9 cellular contexts compared by ENCODE assay signal in the genomic region with DNA sequence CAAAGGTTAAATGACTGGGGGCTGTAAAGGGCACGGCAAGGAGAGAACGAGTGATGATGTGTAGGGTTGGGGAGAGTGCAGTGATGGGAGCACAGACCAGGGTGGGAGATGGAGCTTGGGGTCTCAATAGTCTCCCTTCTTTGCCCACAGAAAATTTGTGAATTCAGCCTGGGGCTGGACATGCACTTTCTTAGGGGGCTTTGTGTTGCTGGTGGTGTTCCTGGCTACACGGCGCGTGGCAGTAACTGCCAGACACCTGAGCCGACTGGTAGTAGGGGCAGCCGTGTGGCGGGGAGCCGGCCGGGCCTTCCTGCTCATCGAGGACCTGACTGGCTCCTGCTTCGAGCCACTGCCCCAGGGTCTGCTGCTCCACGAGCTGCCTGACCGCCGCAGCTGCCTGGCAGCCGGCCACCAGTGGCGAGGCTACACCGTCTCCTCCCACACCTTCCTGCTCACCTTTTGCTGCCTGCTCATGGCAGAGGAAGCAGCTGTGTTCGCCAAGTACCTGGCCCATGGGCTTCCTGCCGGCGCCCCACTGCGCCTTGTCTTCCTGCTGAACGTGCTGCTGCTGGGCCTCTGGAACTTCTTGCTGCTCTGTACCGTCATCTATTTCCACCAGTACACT. TPM values are rescaled to one million over a fixed set of nuclear protein-coding genes. Genes with fewer than 3 reads are reported as not detected.
A peak's percentile ranks its signal among the peaks of the same experiment; 100 is the strongest.
DNase-seq lines count a peak whose midpoint lies in the region; ATAC-seq and TF ChIP-seq lines count a peak whose summit lies in the region.
"Had no signal": no experiment of that assay in that cellular context is flagged by ENCODE, and none has a peak within 500 bp of the region (broad histone marks: within the 10 kb centered on the region; RNA-seq: fewer than 3 reads in every experiment).

No MANE protein-coding gene starts in this region.

- H3K27ac Mint-ChIP-seq in natural killer cell treated with Interleukin-12 subunit alpha and Interleukin-12 subunit beta and Interleukin-15 and Interleukin-18, amount 100 ng/mL, for 72 hours, result no peak overlapping the region
- peak overlapping the region in 1 of 2 donors; percentile 20 for H3K27ac Mint-ChIP-seq in natural killer cell

- H3K36me3 ChIP-seq in right lobe of liver, result peaks cover 0 to under 1% (median 0%) of the 10 kb centered on the region in 4 donors

- peak; percentile 42 for DNase-seq in natural killer cell treated with Interleukin-12 subunit alpha and Interleukin-12 subunit beta and Interleukin-15 and Interleukin-18, amount 100 ng/mL, for 72 hours (ENCODE audit: low spot score)
- DNase-seq in natural killer cell, result no peak
- DNase-seq in activated T-cell treated with anti-CD3 and anti-CD28 coated beads, Interleukin-2, amount 50 U/mL, for 4 hours, result peak; percentile 23
- DNase-seq in right lobe of liver, result peak in 2 of 3 donors; percentile 60 to 81
- no peak for DNase-seq in posterior vena cava (ENCODE audit: low spot score)
- DNase-seq in epidermal melanocyte (ENCODE audit: insufficient read length, low spot score), result no peak

- peak; percentile 25 for TF ChIP-seq POLR2A in right lobe of liver (IDR thresholded peaks at IDR 0.05)

- ATAC-seq in natural killer cell treated with Interleukin-12 subunit alpha and Interleukin-12 subunit beta and Interleukin-15 and Interleukin-18, amount 100 ng/mL, for 72 hours, result no peak
- ATAC-seq in natural killer cell (no peak), right lobe of liver (peak in 2 of 4 donors; percentile 6 to 15), GM21528 (IDR thresholded peaks at IDR 0.05; ENCODE audit: low FRiP score, unreplicated experiment) (no peak), GM18873 (IDR thresholded peaks at IDR 0.05; ENCODE audit: low FRiP score, unreplicated experiment) (no peak)
- no peak for ATAC-seq in activated T-cell treated with anti-CD3 and anti-CD28 coated beads, Interleukin-2, amount 50 U/mL, for 4 hours

- TF ChIP-seq CTCF in natural killer cell (IDR thresholded peaks at IDR 0.05) (no peak), right lobe of liver (IDR thresholded peaks at IDR 0.05) (no peak)

- intact Hi-C loops in natural killer cell (cut with micrococcal nuclease) (loop anchor here (10.0 kb wide), 1 partner anchor 1207 kb away; the partner anchor contains the start of gene PRMT5), right lobe of liver (cut with DNase I) (no loop called here), posterior vena cava (cut with DNase I) (no loop called here)

- peaks cover 13 to 14% of the 10 kb centered on the region in 2 donors for H3K4me1 Mint-ChIP-seq in natural killer cell treated with Interleukin-12 subunit alpha and Interleukin-12 subunit beta and Interleukin-15 and Interleukin-18, amount 100 ng/mL, for 72 hours (ENCODE audit: low read depth in 2 of 2)
- peaks cover 16 to 17% of the 10 kb centered on the region in 2 donors for H3K4me1 Mint-ChIP-seq in natural killer cell
- H3K4me1 Mint-ChIP-seq in activated T-cell treated with anti-CD3 and anti-CD28 coated beads, Interleukin-2, amount 50 U/mL, for 4 hours (ENCODE audit: low read depth), result peaks cover 36% of the 10 kb centered on the region

- H3K9me3 ChIP-seq in right lobe of liver, result no peaks in the 10 kb centered on the region

- H3K27me3 ChIP-seq in right lobe of liver, result no peaks in the 10 kb centered on the region

- no peaks in the 10 kb centered on the region for H3K27me3 Mint-ChIP-seq in natural killer cell treated with Interleukin-12 subunit alpha and Interleukin-12 subunit beta and Interleukin-15 and Interleukin-18, amount 100 ng/mL, for 72 hours
- no peaks in the 10 kb centered on the region for H3K27me3 Mint-ChIP-seq in natural killer cell (ENCODE audit: low read depth in 2 of 2)
- H3K27me3 Mint-ChIP-seq in activated T-cell treated with anti-CD3 and anti-CD28 coated beads, Interleukin-2, amount 50 U/mL, for 4 hours (ENCODE audit: low read depth), result no peaks in the 10 kb centered on the region

- H3K4me1 ChIP-seq in right lobe of liver, result peaks cover 0 to 42% (median 15%) of the 10 kb centered on the region in 4 donors

- peak overlapping the region in 1 of 3 donors; percentile 86 for H3K27ac ChIP-seq in right lobe of liver
- H3K27ac ChIP-seq: SK-N-MC had no signal

- no peak overlapping the region for H3K4me3 Mint-ChIP-seq in natural killer cell treated with Interleukin-12 subunit alpha and Interleukin-12 subunit beta and Interleukin-15 and Interleukin-18, amount 100 ng/mL, for 72 hours
- no peak overlapping the region for H3K4me3 Mint-ChIP-seq in natural killer cell
- peak overlapping the region; percentile 50 for H3K4me3 Mint-ChIP-seq in activated T-cell treated with anti-CD3 and anti-CD28 coated beads, Interleukin-2, amount 50 U/mL, for 4 hours

- no peaks in the 10 kb centered on the region for H3K9me3 Mint-ChIP-seq in natural killer cell treated with Interleukin-12 subunit alpha and Interleukin-12 subunit beta and Interleukin-15 and Interleukin-18, amount 100 ng/mL, for 72 hours
- H3K9me3 Mint-ChIP-seq in natural killer cell, result no peaks in the 10 kb centered on the region
- no peaks in the 10 kb centered on the region for H3K9me3 Mint-ChIP-seq in activated T-cell treated with anti-CD3 and anti-CD28 coated beads, Interleukin-2, amount 50 U/mL, for 4 hours

- H3K36me3 Mint-ChIP-seq in natural killer cell treated with Interleukin-12 subunit alpha and Interleukin-12 subunit beta and Interleukin-15 and Interleukin-18, amount 100 ng/mL, for 72 hours, result peaks cover 3% of the 10 kb centered on the region
- no peaks in the 10 kb centered on the region for H3K36me3 Mint-ChIP-seq in natural killer cell
- H3K36me3 Mint-ChIP-seq in activated T-cell treated with anti-CD3 and anti-CD28 coated beads, Interleukin-2, amount 50 U/mL, for 4 hours (ENCODE audit: insufficient read depth), result peaks cover 3% of the 10 kb centered on the region

- peak overlapping the region in 1 of 3 donors; percentile 18 for H3K4me3 ChIP-seq in right lobe of liver
- H3K4me3 ChIP-seq: SK-N-MC had no signal

- 44% methylated on average over 15 of the region's 24 CpGs for WGBS in right lobe of liver (ENCODE audit: insufficient coverage, low coverage, low lambda C conversion rate, missing lambda C conversion rate)

RNA-seq across cellular contexts. Expression of gene FITM1, which starts 1.7 kb away (rescaled TPM):
- 1 to 10 TPM in 1 of 2 donors, under 1 TPM in 1; 0.67 to 1.8 TPM for total RNA-seq in natural killer cell treated with Interleukin-12 subunit alpha and Interleukin-12 subunit beta and Interleukin-15 and Interleukin-18, amount 100 ng/mL, for 72 hours
- total RNA-seq in natural killer cell, result 1 to 10 TPM in 2 of 3 donors, under 1 TPM in 1; 0.80 to 2.8 (median 2.3) TPM
- total RNA-seq in activated T-cell treated with anti-CD3 and anti-CD28 coated beads, Interleukin-2, amount 50 U/mL, for 4 hours, result 1 to 10 TPM in 1 of 3 donors, under 1 TPM in 2; 0.38 to 1.3 (median 0.69) TPM
- total RNA-seq in right lobe of liver, result 10 to 100 TPM in 3 of 6 experiments, 1 to 10 TPM in 3; 1.5 to 32.5 (median 9.3) TPM
- under 1 TPM in 1 of 2 donors, not detected in 1; 0.38 TPM for total RNA-seq in posterior vena cava

RNA-seq across cellular contexts. Expression of gene PSME1, which starts 3.8 kb away (rescaled TPM):
- 100 to 1,000 TPM; 237 to 406 TPM for total RNA-seq in natural killer cell treated with Interleukin-12 subunit alpha and Interleukin-12 subunit beta and Interleukin-15 and Interleukin-18, amount 100 ng/mL, for 72 hours
- total RNA-seq in natural killer cell (100 to 1,000 TPM; 315 to 345 (median 318) TPM), right lobe of liver (100 to 1,000 TPM in 4 of 6 experiments, 10 to 100 TPM in 2; 81.7 to 119 (median 107) TPM), posterior vena cava (100 to 1,000 TPM; 114 to 119 TPM)
- total RNA-seq in activated T-cell treated with anti-CD3 and anti-CD28 coated beads, Interleukin-2, amount 50 U/mL, for 4 hours, result 100 to 1,000 TPM; 354 to 391 (median 378) TPM

RNA-seq across cellular contexts. Expression of gene EMC9, which starts 9.2 kb away (rescaled TPM):
- total RNA-seq in natural killer cell treated with Interleukin-12 subunit alpha and Interleukin-12 subunit beta and Interleukin-15 and Interleukin-18, amount 100 ng/mL, for 72 hours, result 10 to 100 TPM; 28.7 to 37.5 TPM
- total RNA-seq in natural killer cell (10 to 100 TPM in 2 of 3 donors, 1 to 10 TPM in 1; 9.3 to 12.3 (median 12.0) TPM), right lobe of liver (10 to 100 TPM; 10.2 to 21.4 (median 11.9) TPM), posterior vena cava (10 to 100 TPM; 10.9 to 14.2 TPM)
- 10 to 100 TPM; 15.9 to 18.9 (median 17.4) TPM for total RNA-seq in activated T-cell treated with anti-CD3 and anti-CD28 coated beads, Interleukin-2, amount 50 U/mL, for 4 hours

RNA-seq across cellular contexts. Expression of gene PSME2, which starts 14.2 kb away (rescaled TPM):
- 100 to 1,000 TPM; 600 to 673 TPM for total RNA-seq in natural killer cell treated with Interleukin-12 subunit alpha and Interleukin-12 subunit beta and Interleukin-15 and Interleukin-18, amount 100 ng/mL, for 72 hours
- total RNA-seq in natural killer cell (100 to 1,000 TPM; 193 to 237 (median 234) TPM), right lobe of liver (100 to 1,000 TPM in 4 of 6 experiments, 10 to 100 TPM in 2; 66.1 to 142 (median 110) TPM), posterior vena cava (10 to 100 TPM; 72.6 to 97.7 TPM)
- total RNA-seq in activated T-cell treated with anti-CD3 and anti-CD28 coated beads, Interleukin-2, amount 50 U/mL, for 4 hours, result 100 to 1,000 TPM; 433 to 479 (median 471) TPM

RNA-seq across cellular contexts. Expression of gene RNF31, which starts 15.1 kb away (rescaled TPM):
- 100 to 1,000 TPM; 115 to 170 TPM for total RNA-seq in natural killer cell treated with Interleukin-12 subunit alpha and Interleukin-12 subunit beta and Interleukin-15 and Interleukin-18, amount 100 ng/mL, for 72 hours
- total RNA-seq in natural killer cell, result 100 to 1,000 TPM in 2 of 3 donors, 10 to 100 TPM in 1; 96.9 to 134 (median 125) TPM
- 100 to 1,000 TPM in 2 of 3 donors, 10 to 100 TPM in 1; 99.4 to 108 (median 106) TPM for total RNA-seq in activated T-cell treated with anti-CD3 and anti-CD28 coated beads, Interleukin-2, amount 50 U/mL, for 4 hours
- 10 to 100 TPM; 17.5 to 39.6 (median 26.2) TPM for total RNA-seq in right lobe of liver
- 10 to 100 TPM; 34.9 to 53.7 TPM for total RNA-seq in posterior vena cava

Comparison
In these comparisons a context has a peak if more than half of its experiments do, and no peak if none do; other contexts are left out.
1. DNase-seq: peak in natural killer cell treated with Interleukin-12 subunit alpha and Interleukin-12 subunit beta and Interleukin-15 and Interleukin-18, amount 100 ng/mL, for 72 hours (single experiment), activated T-cell treated with anti-CD3 and anti-CD28 coated beads, Interleukin-2, amount 50 U/mL, for 4 hours (single experiment) and right lobe of liver (2 of 3); none in natural killer cell (single experiment), posterior vena cava (single experiment) and epidermal melanocyte (single experiment).